ENCODE assay signal across 9 cellular contexts in genomic region chr19:32041681-32042292, GRCh38.
A peak's percentile ranks its signal among the peaks of the same experiment; 100 is the strongest.
DNase-seq lines count a peak whose midpoint lies in the region; ATAC-seq and TF ChIP-seq lines count a peak whose summit lies in the region.
"Had no signal": no experiment of that assay in that cellular context is flagged by ENCODE, and none has a peak within 500 bp of the region (broad histone marks: within the 10 kb centered on the region; RNA-seq: fewer than 3 reads in every experiment).

No MANE protein-coding gene starts in this region.

- no peak overlapping the region for H2BK120ac ChIP-seq in neuronal stem cell (ENCODE audit: low read depth, low read length)

- no peak overlapping the region for H4K8ac ChIP-seq in neuronal stem cell (ENCODE audit: low read depth, low read length)

- POLR2A ChIA-PET in RWPE1 (lab: Yijun Ruan, JAX; ENCODE audit: low non-redundant PET), result no interaction called here

- no peak overlapping the region for H2BK5ac ChIP-seq in neuronal stem cell (ENCODE audit: low read length)

- no peaks in the 10 kb centered on the region for H3K36me3 Mint-ChIP-seq in Calu3 (ENCODE audit: insufficient read depth, unreplicated experiment)
- H3K36me3 Mint-ChIP-seq: CD4-positive, alpha-beta memory T cell had no signal

- ATAC-seq in HG03520 (IDR thresholded peaks at IDR 0.05; ENCODE audit: unreplicated experiment), result no peak

- no peak overlapping the region for H3K27ac Mint-ChIP-seq in Calu3 (ENCODE audit: unreplicated experiment)
- H3K27ac Mint-ChIP-seq: CD4-positive, alpha-beta memory T cell had no signal

- no peak overlapping the region for H3K4me3 Mint-ChIP-seq in Calu3 (ENCODE audit: low read depth, unreplicated experiment)

- peak; percentile 66 for TF ChIP-seq CTCF in RWPE1 (conservative IDR thresholded peaks at IDR 0.05; ENCODE audit: low read depth)
- TF ChIP-seq CTCF in fibroblast of pulmonary artery (IDR thresholded peaks at IDR 0.05; ENCODE audit: low read length, missing control alignments), result peak; percentile 76
- TF ChIP-seq CTCF in Calu3 (IDR thresholded peaks at IDR 0.05; ENCODE audit: unreplicated experiment), result no peak

- no peak overlapping the region for H3K9ac ChIP-seq in neuronal stem cell (ENCODE audit: low read depth, low read length, poor library complexity)

- WGBS in neuronal stem cell (ENCODE audit: extremely low coverage in 2 of 2, insufficient read length in 2 of 2, insufficient replicate concordance in 1 of 2), 2 donors, result no CpG with 5 or more reads among the region's 23 CpGs

- peaks cover 0 to 38% (median 3%) of the 10 kb centered on the region in 3 experiments for H3K27me3 ChIP-seq in neuronal stem cell (ENCODE audit: control insufficient read depth in 3 of 3, insufficient read depth in 3 of 3, low read depth in 1 of 3, low read length in 3 of 3)

- intact Hi-C loops in Calu3 (cut with micrococcal nuclease; ENCODE audit: unreplicated experiment), result no loop called here

- peaks cover 11% of the 10 kb centered on the region for H3K9me3 Mint-ChIP-seq in Calu3 (ENCODE audit: low read depth, unreplicated experiment)

- H3K4me1 Mint-ChIP-seq in Calu3 (ENCODE audit: low read depth, unreplicated experiment), result no peaks in the 10 kb centered on the region

- H3K79me1 ChIP-seq in neuronal stem cell (ENCODE audit: low read depth, low read length), result no peaks in the 10 kb centered on the region

- no peak overlapping the region for H4K91ac ChIP-seq in neuronal stem cell (ENCODE audit: low read depth, low read length, poor library complexity)

- no peak overlapping the region for H2BK15ac ChIP-seq in neuronal stem cell (ENCODE audit: low read length)

- H3K27ac ChIP-seq in RWPE1 (no peak overlapping the region), neuronal stem cell (replicated peaks; ENCODE audit: low read length) (no peak overlapping the region)

- no peak overlapping the region for H2AFZ ChIP-seq in neuronal stem cell (ENCODE audit: low read length)

- peak; percentile 61 for DNase-seq in NCI-H82 (lab: John Stamatoyannopoulos, UW)
- no peak for DNase-seq in NCI-H82 treated with DMSO at 0.1 percent for 48 hours (lab: John Stamatoyannopoulos, UW; ENCODE audit: unreplicated experiment)
- peak; percentile 36 for DNase-seq in RWPE1 (ENCODE audit: low spot score)
- peak; percentile 43 for DNase-seq in fibroblast of pulmonary artery (ENCODE audit: low read depth)
- DNase-seq in neuronal stem cell (ENCODE audit: low spot score), result peak; percentile 57
- no peak for DNase-seq in Calu3
- no peak for DNase-seq in NCI-H345 treated with DMSO at 0.1 percent for 48 hours (lab: John Stamatoyannopoulos, UW; ENCODE audit: unreplicated experiment)

- H3K36me3 ChIP-seq in neuronal stem cell (replicated peaks in 1 of 2; ENCODE audit: control insufficient read depth in 2 of 2, insufficient read depth in 2 of 2, low read length in 2 of 2), result no peaks in the 10 kb centered on the region

- no peak overlapping the region for H2BK12ac ChIP-seq in neuronal stem cell (ENCODE audit: low read length)

- H3K4me1 ChIP-seq in neuronal stem cell (ENCODE audit: control insufficient read depth in 2 of 2, insufficient read depth in 1 of 2, low read depth in 1 of 2, low read length in 2 of 2), result no peaks in the 10 kb centered on the region

- H3K18ac ChIP-seq in neuronal stem cell (ENCODE audit: low read length), result no peak overlapping the region

- no peak overlapping the region for H3K4ac ChIP-seq in neuronal stem cell (ENCODE audit: low read length)

- H3K4me2 ChIP-seq in neuronal stem cell (ENCODE audit: insufficient read depth, low read length, poor library complexity, severe bottlenecking), result peak overlapping the region; percentile 38

- no peak overlapping the region for H3K14ac ChIP-seq in neuronal stem cell (ENCODE audit: low read length)

- no peak overlapping the region for H3K4me3 ChIP-seq in fibroblast of pulmonary artery (replicated peaks; ENCODE audit: low read depth, low read length)
- H3K4me3 ChIP-seq in neuronal stem cell (ENCODE audit: low read length in 2 of 2), result no peak overlapping the region

- H3K27me3 Mint-ChIP-seq in Calu3 (ENCODE audit: unreplicated experiment), result no peaks in the 10 kb centered on the region

- H3K9me3 ChIP-seq in neuronal stem cell (replicated peaks in 1 of 2; ENCODE audit: control insufficient read depth in 2 of 2, insufficient read depth in 1 of 2, low read depth in 1 of 2, low read length in 2 of 2), result no peaks in the 10 kb centered on the region

- H3K23ac ChIP-seq in neuronal stem cell (ENCODE audit: low read depth, low read length, poor library complexity), result no peak overlapping the region

- CTCF ChIA-PET in RWPE1 (lab: Yijun Ruan, JAX), result interaction anchor here (0.7 kb wide), 3 partner anchors 44 to 1559 kb away, joined by 3 to 7 read pairs (median 4); no protein-coding TSS in a partner anchor
- CTCF ChIA-PET in Calu3 (lab: Charles Lee), result no interaction called here

- BruUV-seq in Calu3 (replicated peaks; lab: Mats Ljungman, UMichigan), result no TSS peak

- H2AK5ac ChIP-seq in neuronal stem cell (ENCODE audit: low read depth, low read length), result no peak overlapping the region

Comparison
In these comparisons a context has a peak if more than half of its experiments do, and no peak if none do; other contexts are left out.
1. DNase-seq: peak in NCI-H82 (single experiment), RWPE1 (single experiment), fibroblast of pulmonary artery (single experiment) and neuronal stem cell (single experiment); none in NCI-H82 treated with DMSO at 0.1 percent for 48 hours (single experiment), Calu3 (single experiment) and NCI-H345 treated with DMSO at 0.1 percent for 48 hours (single experiment).